In the genomic region with DNA sequence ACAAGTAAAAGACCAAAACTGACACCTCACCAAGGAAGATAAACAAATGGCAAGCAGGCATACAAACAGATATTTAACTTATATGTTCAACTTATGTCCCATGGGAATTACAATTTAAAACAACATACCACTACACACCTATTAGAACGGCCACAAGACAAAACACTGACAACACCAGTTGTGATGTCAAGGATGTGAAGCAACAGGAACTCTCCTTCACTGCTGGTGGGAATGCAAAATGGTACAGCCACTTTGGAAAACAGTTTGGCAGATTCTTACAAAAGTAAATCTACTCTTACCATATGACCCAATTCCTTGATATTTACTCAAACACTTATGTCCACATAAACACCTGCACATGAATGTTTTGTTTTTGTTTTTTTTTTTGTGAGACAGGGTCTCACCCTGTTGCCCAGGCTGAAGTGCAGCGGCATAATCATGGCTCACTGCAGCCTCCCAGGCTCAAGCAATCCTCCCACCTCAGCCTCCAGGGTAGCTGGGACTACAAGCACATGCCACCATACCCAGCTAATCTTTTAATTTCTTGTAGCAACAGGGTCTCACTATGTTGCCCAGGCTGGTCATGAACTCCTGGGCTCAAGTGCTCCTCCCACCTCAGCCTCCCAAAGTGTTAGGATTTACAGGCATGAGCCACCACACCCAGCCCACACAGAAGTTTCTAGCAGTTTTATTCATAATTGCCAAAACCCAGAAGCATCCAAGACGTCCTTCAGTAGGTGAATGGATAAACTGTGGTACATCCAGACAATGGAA, we compare ENCODE assay signal across 26 cellular contexts. TPM values are rescaled to one million over a fixed set of nuclear protein-coding genes. Genes with fewer than 3 reads are reported as not detected.
DNase-seq lines count a peak whose midpoint lies in the region; ATAC-seq and TF ChIP-seq lines count a peak whose summit lies in the region.
"Had no signal": no experiment of that assay in that cellular context is flagged by ENCODE, and none has a peak within 500 bp of the region (broad histone marks: within the 10 kb centered on the region; RNA-seq: fewer than 3 reads in every experiment).

No MANE protein-coding gene starts in this region.

- no peak overlapping the region for H3K9ac ChIP-seq in OCI-LY1 (ENCODE audit: low read length)

- H3K4me3 Mint-ChIP-seq in natural killer cell: no peak overlapping the region
- H3K4me3 Mint-ChIP-seq in natural killer cell treated with Interleukin-12 subunit alpha and Interleukin-12 subunit beta and Interleukin-15 and Interleukin-18, amount 100 ng/mL, for 72 hours: no peak overlapping the region
- peak overlapping the region; percentile 5 to 62 for H3K4me3 Mint-ChIP-seq in stimulated activated naive B cell treated with anti-CD40 and anti-IgM and Interleukin-4, amounts not matched to agents 10 μg/mL and 1 μg/mL and 100 μg/mL, for 72 hours
- no peak overlapping the region for H3K4me3 Mint-ChIP-seq in Caco-2 (ENCODE audit: unreplicated experiment)
- H3K4me3 Mint-ChIP-seq: CD14-positive monocyte; T-helper 1 cell treated with Interleukin-12 subunit alpha and Interleukin-12 subunit beta and Interleukin-4 antibody, amounts not matched to agents 30 μg/mL and 1 μg/mL, for 36 hours had no signal

- no peaks in the 10 kb centered on the region for H3K9me3 ChIP-seq in OCI-LY1 (ENCODE audit: low read length)
- H3K9me3 ChIP-seq in esophagus muscularis mucosa: no peaks in the 10 kb centered on the region
- H3K9me3 ChIP-seq in Caco-2: no peaks in the 10 kb centered on the region
- H3K9me3 ChIP-seq: A549, SJCRH30, thoracic aorta had no signal

- intact Hi-C loops in natural killer cell (cut with micrococcal nuclease): no loop called here
- intact Hi-C loops in esophagus muscularis mucosa (cut with DNase I): no loop called here
- intact Hi-C loops in Caco-2 (cut with micrococcal nuclease; ENCODE audit: unreplicated experiment): no loop called here

- H3F3A ChIP-seq in OCI-LY1 (ENCODE audit: insufficient read depth, low read length): no peaks in the 10 kb centered on the region

- 92% methylated on average over 3 of the region's 3 CpGs for WGBS in esophagus muscularis mucosa

- H3K4me2 ChIP-seq in OCI-LY1 (ENCODE audit: low read length): no peak overlapping the region; the same call in 1 of the 2 replicates
- H3K4me2 ChIP-seq: A549 had no signal

- H3K4me1 Mint-ChIP-seq in natural killer cell (peaks cover 22 to 32% of the 10 kb centered on the region in 2 donors), Caco-2 (ENCODE audit: low read depth, unreplicated experiment) (peaks cover 16% of the 10 kb centered on the region)
- H3K4me1 Mint-ChIP-seq in natural killer cell treated with Interleukin-12 subunit alpha and Interleukin-12 subunit beta and Interleukin-15 and Interleukin-18, amount 100 ng/mL, for 72 hours (ENCODE audit: low read depth in 2 of 2): peaks cover 23 to 35% of the 10 kb centered on the region in 2 donors
- peaks cover 30 to 43% of the 10 kb centered on the region in 2 donors for H3K4me1 Mint-ChIP-seq in stimulated activated naive B cell treated with anti-CD40 and anti-IgM and Interleukin-4, amounts not matched to agents 10 μg/mL and 1 μg/mL and 100 μg/mL, for 72 hours

- TF ChIP-seq CTCF in natural killer cell (IDR thresholded peaks at IDR 0.05) (no peak), OCI-LY1 (IDR thresholded peaks at IDR 0.05; ENCODE audit: low read length) (no peak), fibroblast of villous mesenchyme (IDR thresholded peaks at IDR 0.05; ENCODE audit: insufficient read depth, low read depth, low read length) (no peak), esophagus muscularis mucosa (IDR thresholded peaks at IDR 0.05) (no peak), Caco-2 (IDR thresholded peaks at IDR 0.05; ENCODE audit: insufficient read depth in 1 of 2, low read depth in 1 of 2, low read length in 1 of 2, severe bottlenecking in 1 of 2, unreplicated experiment in 1 of 2) (no peak)

- H3K36me3 Mint-ChIP-seq in natural killer cell: no peaks in the 10 kb centered on the region
- H3K36me3 Mint-ChIP-seq in natural killer cell treated with Interleukin-12 subunit alpha and Interleukin-12 subunit beta and Interleukin-15 and Interleukin-18, amount 100 ng/mL, for 72 hours: no peaks in the 10 kb centered on the region
- H3K36me3 Mint-ChIP-seq in stimulated activated naive B cell treated with anti-CD40 and anti-IgM and Interleukin-4, amounts not matched to agents 10 μg/mL and 1 μg/mL and 100 μg/mL, for 72 hours: peaks cover 34 to 35% of the 10 kb centered on the region in 2 donors
- peaks cover 9% of the 10 kb centered on the region for H3K36me3 Mint-ChIP-seq in Caco-2 (ENCODE audit: insufficient read depth, unreplicated experiment)

- TF ChIP-seq POLR2A in esophagus muscularis mucosa (IDR thresholded peaks at IDR 0.05; ENCODE audit: low read depth): no peak

- H3K27me3 Mint-ChIP-seq in natural killer cell (ENCODE audit: low read depth in 2 of 2) (no peaks in the 10 kb centered on the region), Caco-2 (ENCODE audit: insufficient read depth, unreplicated experiment) (no peaks in the 10 kb centered on the region)
- H3K27me3 Mint-ChIP-seq in natural killer cell treated with Interleukin-12 subunit alpha and Interleukin-12 subunit beta and Interleukin-15 and Interleukin-18, amount 100 ng/mL, for 72 hours: no peaks in the 10 kb centered on the region
- H3K27me3 Mint-ChIP-seq in stimulated activated naive B cell treated with anti-CD40 and anti-IgM and Interleukin-4, amounts not matched to agents 10 μg/mL and 1 μg/mL and 100 μg/mL, for 72 hours: no peaks in the 10 kb centered on the region
- H3K27me3 Mint-ChIP-seq: progenitor cell of endocrine pancreas had no signal

- H3K9me3 Mint-ChIP-seq in natural killer cell (no peaks in the 10 kb centered on the region), Caco-2 (ENCODE audit: unreplicated experiment) (no peaks in the 10 kb centered on the region)
- no peaks in the 10 kb centered on the region for H3K9me3 Mint-ChIP-seq in natural killer cell treated with Interleukin-12 subunit alpha and Interleukin-12 subunit beta and Interleukin-15 and Interleukin-18, amount 100 ng/mL, for 72 hours
- no peaks in the 10 kb centered on the region for H3K9me3 Mint-ChIP-seq in stimulated activated naive B cell treated with anti-CD40 and anti-IgM and Interleukin-4, amounts not matched to agents 10 μg/mL and 1 μg/mL and 100 μg/mL, for 72 hours
- H3K9me3 Mint-ChIP-seq: CD14-positive monocyte; T-helper 1 cell treated with Interleukin-12 subunit alpha and Interleukin-12 subunit beta and Interleukin-4 antibody, amounts not matched to agents 30 μg/mL and 1 μg/mL, for 36 hours had no signal

- no peak for ATAC-seq in natural killer cell
- no peak for ATAC-seq in natural killer cell treated with Interleukin-12 subunit alpha and Interleukin-12 subunit beta and Interleukin-15 and Interleukin-18, amount 100 ng/mL, for 72 hours
- no peak for ATAC-seq in stimulated activated naive B cell treated with anti-CD40 and anti-IgM and Interleukin-4, amounts not matched to agents 10 μg/mL and 1 μg/mL and 100 μg/mL, for 72 hours (replicated peaks)
- ATAC-seq: A549, PC-3 had no signal

- DNase-seq in natural killer cell (no peak), fibroblast of villous mesenchyme (ENCODE audit: low read depth) (peak; percentile 54), NCI-H345 treated with DMSO at 0.1 percent for 48 hours (lab: John Stamatoyannopoulos, UW; ENCODE audit: unreplicated experiment) (no peak), esophagus muscularis mucosa (ENCODE audit: extremely low spot score) (no peak), Caco-2 (no peak)
- DNase-seq in natural killer cell treated with Interleukin-12 subunit alpha and Interleukin-12 subunit beta and Interleukin-15 and Interleukin-18, amount 100 ng/mL, for 72 hours (ENCODE audit: low spot score): no peak
- DNase-seq in stimulated activated naive B cell treated with anti-CD40 and anti-IgM and Interleukin-4, amounts not matched to agents 10 μg/mL and 1 μg/mL and 100 μg/mL, for 72 hours: no peak
- DNase-seq: activated CD4-positive, alpha-beta T cell treated with anti-CD3 and anti-CD28 coated beads, Interleukin-2, amount 50 U/mL, for 4 hours; activated gamma-delta T cell treated with Interleukin-2 at 50 U/mL for 16 hours; DMS153; dorsolateral prefrontal cortex; erythroblast; HCEC 1CT; NCI-H146; NCI-H2171 treated with DMSO at 0.1 percent for 48 hours; NCI-H774; PC-3; SJCRH30; stimulated activated CD4-positive, alpha-beta T cell treated with anti-CD3 and anti-CD28 coated beads, Interleukin-1b, Interleukin-23, amount 100 ng/mL, for 48 hours; stimulated activated naive CD4-positive, alpha-beta T cell had no signal

- H3K79me2 ChIP-seq in OCI-LY1 (ENCODE audit: insufficient read depth, low read length): 0 out of 2 replicates have a peak, but pooled peaks cover 9% of the 10 kb centered on the region

- H3K27ac ChIP-seq in OCI-LY1 (ENCODE audit: low read depth, low read length, poor library complexity, severe bottlenecking) (peak overlapping the region; percentile 18), esophagus muscularis mucosa (replicated peaks in 1 of 4) (no peak overlapping the region)
- H3K27ac ChIP-seq: A549, SJCRH30, thoracic aorta had no signal

- H3K27ac Mint-ChIP-seq in natural killer cell: peak overlapping the region; percentile 5 to 35
- H3K27ac Mint-ChIP-seq in natural killer cell treated with Interleukin-12 subunit alpha and Interleukin-12 subunit beta and Interleukin-15 and Interleukin-18, amount 100 ng/mL, for 72 hours: no peak overlapping the region
- no peak overlapping the region for H3K27ac Mint-ChIP-seq in stimulated activated naive B cell treated with anti-CD40 and anti-IgM and Interleukin-4, amounts not matched to agents 10 μg/mL and 1 μg/mL and 100 μg/mL, for 72 hours
- H3K27ac Mint-ChIP-seq in Caco-2 (ENCODE audit: unreplicated experiment): no peak overlapping the region
- H3K27ac Mint-ChIP-seq: progenitor cell of endocrine pancreas; T-helper 1 cell treated with Interleukin-12 subunit alpha and Interleukin-12 subunit beta and Interleukin-4 antibody, amounts not matched to agents 30 μg/mL and 1 μg/mL, for 36 hours had no signal

- POLR2A ChIA-PET in Caco-2 (lab: Charles Lee): no interaction called here

- H3K27me3 ChIP-seq in OCI-LY1 (ENCODE audit: insufficient read depth, low read length) (no peaks in the 10 kb centered on the region), esophagus muscularis mucosa (no peaks in the 10 kb centered on the region), Caco-2 (replicated peaks; ENCODE audit: control insufficient read depth, insufficient read depth, low read length) (no peaks in the 10 kb centered on the region)
- H3K27me3 ChIP-seq: dorsolateral prefrontal cortex, SJCRH30 had no signal

- H3K4me1 ChIP-seq in OCI-LY1 (ENCODE audit: insufficient read depth, low read length, severe bottlenecking) (peaks cover 25% of the 10 kb centered on the region), esophagus muscularis mucosa (peaks cover 0 to 4% (median 0%) of the 10 kb centered on the region in 4 donors), Caco-2 (no peaks in the 10 kb centered on the region)
- H3K4me1 ChIP-seq: SJCRH30 had no signal

- no peaks in the 10 kb centered on the region for H4K20me1 ChIP-seq in OCI-LY1 (ENCODE audit: insufficient read depth, low read length)

- BruUV-seq in Caco-2 (replicated peaks; lab: Mats Ljungman, UMichigan): no TSS peak

- H3K36me3 ChIP-seq in OCI-LY1 (ENCODE audit: insufficient read depth, low read length) (peaks cover 4% of the 10 kb centered on the region; the same call in 1 of the 2 replicates), esophagus muscularis mucosa (peaks cover 0 to 11% (median 2%) of the 10 kb centered on the region in 4 donors), Caco-2 (ENCODE audit: control insufficient read depth, insufficient read depth, low read length) (no peaks in the 10 kb centered on the region)
- H3K36me3 ChIP-seq: SJCRH30, thoracic aorta had no signal

- H2AFZ ChIP-seq in OCI-LY1 (ENCODE audit: low read length): no peak overlapping the region

- TF ChIP-seq EP300 in esophagus muscularis mucosa (IDR thresholded peaks at IDR 0.05): no peak

- H3K9me2 ChIP-seq in OCI-LY1 (ENCODE audit: low read depth, low read length): no peaks in the 10 kb centered on the region

- H3K4me3 ChIP-seq in OCI-LY1 (ENCODE audit: low read depth, low read length, poor library complexity, severe bottlenecking) (no peak overlapping the region), fibroblast of villous mesenchyme (ENCODE audit: low read depth, low read length) (no peak overlapping the region), esophagus muscularis mucosa (no peak overlapping the region), Caco-2 (ENCODE audit: low read depth, low read length) (no peak overlapping the region)
- H3K4me3 ChIP-seq: A549, dorsolateral prefrontal cortex, SJCRH30, thoracic aorta had no signal

- CTCF ChIA-PET in Caco-2 (lab: Charles Lee): no interaction called here

RNA-seq across cellular contexts. Expression of a gene that starts 27.3 kb away (rescaled TPM):
- total RNA-seq in natural killer cell (100 to 1,000 TPM in 1 of 3 donors, 10 to 100 TPM in 2; 78.4 to 104 (median 83.9) TPM), fibroblast of villous mesenchyme (118 and 225 TPM in 2 replicates), esophagus muscularis mucosa (10 to 100 TPM; 24.9 to 42.4 (median 30.1) TPM), Caco-2 (2022) (59.4 and 65.2 TPM in 2 replicates)
- 10 to 100 TPM; 61.2 to 80.4 TPM for total RNA-seq in natural killer cell treated with Interleukin-12 subunit alpha and Interleukin-12 subunit beta and Interleukin-15 and Interleukin-18, amount 100 ng/mL, for 72 hours

Comparison
In these comparisons a context has a peak if more than half of its experiments do, and no peak if none do; other contexts are left out.
1. H3K27ac Mint-ChIP-seq: peak in natural killer cell (2 of 2); none in natural killer cell treated with Interleukin-12 subunit alpha and Interleukin-12 subunit beta and Interleukin-15 and Interleukin-18, amount 100 ng/mL, for 72 hours (0 of 2), stimulated activated naive B cell treated with anti-CD40 and anti-IgM and Interleukin-4, amounts not matched to agents 10 μg/mL and 1 μg/mL and 100 μg/mL, for 72 hours (single experiment) and Caco-2 (single experiment).
2. H3K4me3 Mint-ChIP-seq: peak in stimulated activated naive B cell treated with anti-CD40 and anti-IgM and Interleukin-4, amounts not matched to agents 10 μg/mL and 1 μg/mL and 100 μg/mL, for 72 hours (2 of 2); none in natural killer cell (single experiment), natural killer cell treated with Interleukin-12 subunit alpha and Interleukin-12 subunit beta and Interleukin-15 and Interleukin-18, amount 100 ng/mL, for 72 hours (single experiment) and Caco-2 (single experiment).